ENCODE assay signal across 1 cellular context in genomic region chr21:31457675-31458074, GRCh38.
TF ChIP-seq lines count a peak whose summit lies in the region.

No MANE protein-coding gene starts in this region.

TF ChIP-seq in K562, 482 proteins besides CTCF, POLR2A, EP300 and RAD21 (continued from another document):
- TF ChIP-seq, protein P1, sequence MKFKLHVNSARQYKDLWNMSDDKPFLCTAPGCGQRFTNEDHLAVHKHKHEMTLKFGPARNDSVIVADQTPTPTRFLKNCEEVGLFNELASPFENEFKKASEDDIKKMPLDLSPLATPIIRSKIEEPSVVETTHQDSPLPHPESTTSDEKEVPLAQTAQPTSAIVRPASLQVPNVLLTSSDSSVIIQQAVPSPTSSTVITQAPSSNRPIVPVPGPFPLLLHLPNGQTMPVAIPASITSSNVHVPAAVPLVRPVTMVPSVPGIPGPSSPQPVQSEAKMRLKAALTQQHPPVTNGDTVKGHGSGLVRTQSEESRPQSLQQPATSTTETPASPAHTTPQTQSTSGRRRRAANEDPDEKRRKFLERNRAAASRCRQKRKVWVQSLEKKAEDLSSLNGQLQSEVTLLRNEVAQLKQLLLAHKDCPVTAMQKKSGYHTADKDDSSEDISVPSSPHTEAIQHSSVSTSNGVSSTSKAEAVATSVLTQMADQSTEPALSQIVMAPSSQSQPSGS (CRISPR knock-in tag; IDR thresholded peaks at IDR 0.05): no peak
- TF ChIP-seq NR2F6 (CRISPR knock-in tag; IDR thresholded peaks at IDR 0.05) (no peak), SLC30A9 (CRISPR knock-in tag; IDR thresholded peaks at IDR 0.05) (no peak), NUFIP1 (IDR thresholded peaks at IDR 0.05; ENCODE audit: partially characterized antibody) (no peak), ZNF830 (CRISPR knock-in tag; IDR thresholded peaks at IDR 0.05) (no peak), CCNT2 (IDR thresholded peaks at IDR 0.05; ENCODE audit: borderline replicate concordance, extremely low read depth, insufficient read length, low read depth, low read length) (no peak)
- TF ChIP-seq, protein P2, sequence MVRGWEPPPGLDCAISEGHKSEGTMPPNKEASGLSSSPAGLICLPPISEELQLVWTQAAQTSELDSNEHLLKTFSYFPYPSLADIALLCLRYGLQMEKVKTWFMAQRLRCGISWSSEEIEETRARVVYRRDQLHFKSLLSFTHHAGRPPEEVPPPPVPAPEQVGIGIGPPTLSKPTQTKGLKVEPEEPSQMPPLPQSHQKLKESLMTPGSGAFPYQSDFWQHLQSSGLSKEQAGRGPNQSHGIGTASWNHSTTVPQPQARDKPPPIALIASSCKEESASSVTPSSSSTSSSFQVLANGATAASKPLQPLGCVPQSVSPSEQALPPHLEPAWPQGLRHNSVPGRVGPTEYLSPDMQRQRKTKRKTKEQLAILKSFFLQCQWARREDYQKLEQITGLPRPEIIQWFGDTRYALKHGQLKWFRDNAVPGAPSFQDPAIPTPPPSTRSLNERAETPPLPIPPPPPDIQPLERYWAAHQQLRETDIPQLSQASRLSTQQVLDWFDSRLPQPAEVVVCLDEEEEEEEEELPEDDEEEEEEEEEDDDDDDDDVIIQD (CRISPR knock-in tag; IDR thresholded peaks at IDR 0.05): no peak
- TF ChIP-seq, protein P3, sequence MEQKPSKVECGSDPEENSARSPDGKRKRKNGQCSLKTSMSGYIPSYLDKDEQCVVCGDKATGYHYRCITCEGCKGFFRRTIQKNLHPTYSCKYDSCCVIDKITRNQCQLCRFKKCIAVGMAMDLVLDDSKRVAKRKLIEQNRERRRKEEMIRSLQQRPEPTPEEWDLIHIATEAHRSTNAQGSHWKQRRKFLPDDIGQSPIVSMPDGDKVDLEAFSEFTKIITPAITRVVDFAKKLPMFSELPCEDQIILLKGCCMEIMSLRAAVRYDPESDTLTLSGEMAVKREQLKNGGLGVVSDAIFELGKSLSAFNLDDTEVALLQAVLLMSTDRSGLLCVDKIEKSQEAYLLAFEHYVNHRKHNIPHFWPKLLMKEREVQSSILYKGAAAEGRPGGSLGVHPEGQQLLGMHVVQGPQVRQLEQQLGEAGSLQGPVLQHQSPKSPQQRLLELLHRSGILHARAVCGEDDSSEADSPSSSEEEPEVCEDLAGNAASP (IDR thresholded peaks at IDR 0.05): no peak
